Comparison of ENCODE assay signal across 30 cellular contexts in genomic region chr1:42006836-42007235, GRCh38.
DNase-seq lines count a peak whose midpoint lies in the region; FAIRE-seq and TF ChIP-seq lines count a peak whose summit lies in the region.
"Had no signal": no experiment of that assay in that cellular context is flagged by ENCODE, and none has a peak within 500 bp of the region (broad histone marks: within the 10 kb centered on the region; RNA-seq: fewer than 3 reads in every experiment).

No MANE protein-coding gene starts in this region.

- H3K27ac Mint-ChIP-seq in activated T-helper 2 cell treated with anti-CD3 and anti-CD28 coated beads, Interferon-gamma antibody, Interleukin-2, Interleukin-4, amounts not matched to agents 10 μg/mL and 5 μg/mL and 100 μg/mL, durations not matched to agents 14 hours and 24 hours and 36 hours: no peak overlapping the region
- H3K27ac Mint-ChIP-seq: naive thymus-derived CD4-positive, alpha-beta T cell; stimulated activated effector memory CD8-positive, alpha-beta T cell treated with anti-CD3 and anti-CD28 coated beads, Interleukin-12 subunit alpha, Interleukin-12 subunit beta, amount 100 ng/mL, for 72 hours had no signal

- intact Hi-C loops in activated T-helper 2 cell treated with anti-CD3 and anti-CD28 coated beads, Interferon-gamma antibody, Interleukin-2, Interleukin-4, amounts not matched to agents 10 μg/mL and 5 μg/mL and 100 μg/mL, durations not matched to agents 14 hours and 24 hours and 36 hours (cut with micrococcal nuclease): no loop called here

- TF ChIP-seq CTCF in AG10803 (conservative IDR thresholded peaks at IDR 0.05; ENCODE audit: low read length): no peak

- no peaks in the 10 kb centered on the region for H3K27me3 Mint-ChIP-seq in activated T-helper 2 cell treated with anti-CD3 and anti-CD28 coated beads, Interferon-gamma antibody, Interleukin-2, Interleukin-4, amounts not matched to agents 10 μg/mL and 5 μg/mL and 100 μg/mL, durations not matched to agents 14 hours and 24 hours and 36 hours (ENCODE audit: low read depth)
- H3K27me3 Mint-ChIP-seq: naive thymus-derived CD4-positive, alpha-beta T cell had no signal

- H3K4me3 Mint-ChIP-seq in activated T-helper 2 cell treated with anti-CD3 and anti-CD28 coated beads, Interferon-gamma antibody, Interleukin-2, Interleukin-4, amounts not matched to agents 10 μg/mL and 5 μg/mL and 100 μg/mL, durations not matched to agents 14 hours and 24 hours and 36 hours (ENCODE audit: low read depth): no peak overlapping the region
- H3K4me3 Mint-ChIP-seq: immature natural killer cell; naive thymus-derived CD4-positive, alpha-beta T cell; stimulated activated effector memory CD8-positive, alpha-beta T cell treated with anti-CD3 and anti-CD28 coated beads, Interleukin-12 subunit alpha, Interleukin-12 subunit beta, amount 100 ng/mL, for 72 hours had no signal

- peak; percentile 43 for FAIRE-seq in H54 (lab: Jason Lieb, UNC)
- FAIRE-seq: urothelium cell line had no signal

- H3K9me3 Mint-ChIP-seq in activated T-helper 2 cell treated with anti-CD3 and anti-CD28 coated beads, Interferon-gamma antibody, Interleukin-2, Interleukin-4, amounts not matched to agents 10 μg/mL and 5 μg/mL and 100 μg/mL, durations not matched to agents 14 hours and 24 hours and 36 hours: no peaks in the 10 kb centered on the region
- H3K9me3 Mint-ChIP-seq: immature natural killer cell; naive thymus-derived CD4-positive, alpha-beta T cell had no signal

- H3K4me3 ChIP-seq in AG10803 (ENCODE audit: low read length): no peak overlapping the region
- H3K4me3 ChIP-seq: BLaER1, gastrocnemius medialis, left lung, SJSA1, spleen, suprapubic skin had no signal

- DNase-seq in AG10803 (ENCODE audit: low read depth) (peak; percentile 35), H54 (ENCODE audit: insufficient read length, low spot score) (no peak), amniotic epithelial cell (ENCODE audit: low read depth) (peak; percentile 76), fibroblast of peridontal ligament (ENCODE audit: extremely low read depth) (peak; percentile 31), nucleus accumbens (lab: John Stamatoyannopoulos, UW) (no peak), NCI-H1930 (lab: John Stamatoyannopoulos, UW) (no peak), NCI-H2107 (lab: John Stamatoyannopoulos, UW) (no peak)
- DNase-seq in activated T-helper 2 cell treated with anti-CD3 and anti-CD28 coated beads, Interferon-gamma antibody, Interleukin-2, Interleukin-4, amounts not matched to agents 10 μg/mL and 5 μg/mL and 100 μg/mL, durations not matched to agents 14 hours and 24 hours and 36 hours (ENCODE audit: low spot score): no peak
- DNase-seq: activated CD4-positive, alpha-beta T cell treated with anti-CD3 and anti-CD28 coated beads for 1 hour; activated gamma-delta T cell treated with Interleukin-2 at 50 U/mL for 16 hours; Caco-2; DMS79 treated with DMSO at 0.1 percent for 48 hours; gastrocnemius medialis; hippocampal formation; immature natural killer cell; KBM-7; left lung; MM.1S; naive thymus-derived CD4-positive, alpha-beta T cell; NCI-H1436; NCI-H510A; NK-92 treated with Interleukin-12 subunit alpha and Interleukin-12 subunit beta, amount 100 ng/mL, for 24 hours; spleen; stimulated activated CD4-positive, alpha-beta T cell treated with anti-CD3 and anti-CD28 coated beads, Interleukin-2, amount 100 ng/mL, for 48 hours; T-helper 1 cell had no signal

- no peaks in the 10 kb centered on the region for H3K36me3 Mint-ChIP-seq in activated T-helper 2 cell treated with anti-CD3 and anti-CD28 coated beads, Interferon-gamma antibody, Interleukin-2, Interleukin-4, amounts not matched to agents 10 μg/mL and 5 μg/mL and 100 μg/mL, durations not matched to agents 14 hours and 24 hours and 36 hours (ENCODE audit: low read depth)
- H3K36me3 Mint-ChIP-seq: stimulated activated effector memory CD8-positive, alpha-beta T cell treated with anti-CD3 and anti-CD28 coated beads, Interleukin-12 subunit alpha, Interleukin-12 subunit beta, amount 100 ng/mL, for 72 hours had no signal

- H3K4me1 Mint-ChIP-seq in activated T-helper 2 cell treated with anti-CD3 and anti-CD28 coated beads, Interferon-gamma antibody, Interleukin-2, Interleukin-4, amounts not matched to agents 10 μg/mL and 5 μg/mL and 100 μg/mL, durations not matched to agents 14 hours and 24 hours and 36 hours (ENCODE audit: low read depth): peaks cover 8% of the 10 kb centered on the region

- TF ChIP-seq POLR2A in H54 (IDR thresholded peaks at IDR 0.05; ENCODE audit: low read depth, low read length): no peak

Comparison
In these comparisons a context has a peak if more than half of its experiments do, and no peak if none do; other contexts are left out.
1. DNase-seq: peak in AG10803 (single experiment), amniotic epithelial cell (single experiment) and fibroblast of peridontal ligament (single experiment); none in H54 (single experiment), activated T-helper 2 cell treated with anti-CD3 and anti-CD28 coated beads, Interferon-gamma antibody, Interleukin-2, Interleukin-4, amounts not matched to agents 10 μg/mL and 5 μg/mL and 100 μg/mL, durations not matched to agents 14 hours and 24 hours and 36 hours (single experiment), nucleus accumbens (0 of 56), NCI-H1930 (0 of 2) and NCI-H2107 (single experiment).